Comparison of ENCODE assay signal across 9 cellular contexts in the genomic region with DNA sequence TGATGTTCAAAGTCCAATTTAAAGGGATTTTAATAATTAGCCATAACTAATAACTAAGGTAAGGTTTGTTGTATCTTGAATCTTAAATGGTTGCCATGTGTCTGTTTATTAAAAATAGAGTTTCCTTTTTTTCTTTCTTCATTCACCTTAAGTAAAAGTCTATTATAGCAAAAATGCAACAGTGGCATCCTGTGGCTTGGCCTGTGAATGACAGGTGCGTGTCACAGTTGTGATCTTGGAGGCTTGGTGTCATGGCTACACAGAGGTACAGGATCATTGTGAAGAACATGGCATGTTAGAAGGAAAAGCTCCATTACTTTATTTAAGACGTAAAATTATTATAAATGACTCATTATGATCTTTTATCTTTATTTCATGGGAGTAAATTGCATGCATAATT.
DNase-seq lines count a peak whose midpoint lies in the region; ATAC-seq and TF ChIP-seq lines count a peak whose summit lies in the region.
"Had no signal": no experiment of that assay in that cellular context is flagged by ENCODE, and none has a peak within 500 bp of the region (broad histone marks: within the 10 kb centered on the region; RNA-seq: fewer than 3 reads in every experiment).

No MANE protein-coding gene starts in this region.

- H3K9me3 Mint-ChIP-seq in effector memory CD8-positive, alpha-beta T cell = no peaks in the 10 kb centered on the region
- H3K9me3 Mint-ChIP-seq in T-helper 2 cell treated with Interferon-gamma antibody and Interleukin-4, amounts not matched to agents 5 μg/mL and 100 μg/mL, for 36 hours = no peaks in the 10 kb centered on the region

- no peak overlapping the region for H3K27ac ChIP-seq in upper lobe of right lung
- H3K27ac ChIP-seq: uterus had no signal

- DNase-seq in GM06990 (ENCODE audit: extremely low read depth, insufficient read length) (peak; percentile 30), GM19238 (ENCODE audit: insufficient read length, low spot score) (peak; percentile 21), HT-29 (ENCODE audit: low spot score) (peak; percentile 54), upper lobe of right lung (no peak)
- DNase-seq in effector memory CD8-positive, alpha-beta T cell = peak in 1 of 3 experiments; percentile 31
- DNase-seq in activated CD8-positive, alpha-beta memory T cell treated with anti-CD3 and anti-CD28 coated beads, Interleukin-2, amount 50 U/mL, for 48 hours = no peak
- DNase-seq in T-helper 2 cell treated with Interferon-gamma antibody and Interleukin-4, amounts not matched to agents 5 μg/mL and 100 μg/mL, for 36 hours (ENCODE audit: low spot score) = no peak
- DNase-seq: uterus had no signal

- no peaks in the 10 kb centered on the region for H3K36me3 ChIP-seq in GM06990 (ENCODE audit: control insufficient read depth, insufficient read depth, low read length)
- no peaks in the 10 kb centered on the region for H3K36me3 ChIP-seq in upper lobe of right lung
- H3K36me3 ChIP-seq: uterus had no signal

- H3K4me1 Mint-ChIP-seq in effector memory CD8-positive, alpha-beta T cell (ENCODE audit: low read depth in 2 of 2) = peaks cover 6 to 10% of the 10 kb centered on the region in 2 donors
- H3K4me1 Mint-ChIP-seq in T-helper 2 cell treated with Interferon-gamma antibody and Interleukin-4, amounts not matched to agents 5 μg/mL and 100 μg/mL, for 36 hours (ENCODE audit: low read depth) = peaks cover 16% of the 10 kb centered on the region

- H3K4me1 ChIP-seq in upper lobe of right lung = peaks cover 5% of the 10 kb centered on the region
- H3K4me1 ChIP-seq: uterus had no signal

- H3K27me3 ChIP-seq in GM06990 (replicated peaks; ENCODE audit: control insufficient read depth, insufficient read depth, low read length) = no peaks in the 10 kb centered on the region
- no peaks in the 10 kb centered on the region for H3K27me3 ChIP-seq in upper lobe of right lung
- H3K27me3 ChIP-seq: uterus had no signal

- no peaks in the 10 kb centered on the region for H3K36me3 Mint-ChIP-seq in effector memory CD8-positive, alpha-beta T cell (ENCODE audit: insufficient read depth)
- no peaks in the 10 kb centered on the region for H3K36me3 Mint-ChIP-seq in T-helper 2 cell treated with Interferon-gamma antibody and Interleukin-4, amounts not matched to agents 5 μg/mL and 100 μg/mL, for 36 hours (ENCODE audit: low read depth)

- TF ChIP-seq CTCF in GM06990 (IDR thresholded peaks at IDR 0.05; ENCODE audit: insufficient read depth, low read length, poor library complexity, severe bottlenecking) = peak; percentile 68
- TF ChIP-seq CTCF in upper lobe of right lung (IDR thresholded peaks at IDR 0.05) = no peak

- intact Hi-C loops in upper lobe of right lung (cut with DNase I) = no loop called here

- H3K4me3 ChIP-seq in GM06990 (replicated peaks; ENCODE audit: low read depth, low read length) = no peak overlapping the region
- no peak overlapping the region for H3K4me3 ChIP-seq in upper lobe of right lung
- H3K4me3 ChIP-seq: uterus had no signal

- ATAC-seq in effector memory CD8-positive, alpha-beta T cell (replicated peaks) = peak; percentile 78
- ATAC-seq in upper lobe of right lung (no peak), GM18873 (IDR thresholded peaks at IDR 0.05; ENCODE audit: low FRiP score, unreplicated experiment) (no peak)

- peak overlapping the region in 1 of 2 donors; percentile 3 for H3K4me3 Mint-ChIP-seq in effector memory CD8-positive, alpha-beta T cell
- no peak overlapping the region for H3K4me3 Mint-ChIP-seq in T-helper 2 cell treated with Interferon-gamma antibody and Interleukin-4, amounts not matched to agents 5 μg/mL and 100 μg/mL, for 36 hours

- H3K27me3 Mint-ChIP-seq in effector memory CD8-positive, alpha-beta T cell = peaks cover 10 to 20% of the 10 kb centered on the region in 2 donors
- H3K27me3 Mint-ChIP-seq in T-helper 2 cell treated with Interferon-gamma antibody and Interleukin-4, amounts not matched to agents 5 μg/mL and 100 μg/mL, for 36 hours (ENCODE audit: low read depth) = peaks cover 20% of the 10 kb centered on the region

- H3K9me3 ChIP-seq in upper lobe of right lung = no peaks in the 10 kb centered on the region
- H3K9me3 ChIP-seq: uterus had no signal

- no peak overlapping the region for H3K27ac Mint-ChIP-seq in effector memory CD8-positive, alpha-beta T cell
- H3K27ac Mint-ChIP-seq in T-helper 2 cell treated with Interferon-gamma antibody and Interleukin-4, amounts not matched to agents 5 μg/mL and 100 μg/mL, for 36 hours = no peak overlapping the region

Comparison
In these comparisons a context has a peak if more than half of its experiments do, and no peak if none do; other contexts are left out.
1. DNase-seq: peak in GM06990 (single experiment), GM19238 (single experiment) and HT-29 (single experiment); none in upper lobe of right lung (single experiment), activated CD8-positive, alpha-beta memory T cell treated with anti-CD3 and anti-CD28 coated beads, Interleukin-2, amount 50 U/mL, for 48 hours (single experiment) and T-helper 2 cell treated with Interferon-gamma antibody and Interleukin-4, amounts not matched to agents 5 μg/mL and 100 μg/mL, for 36 hours (single experiment).